15 cellular contexts compared by ENCODE assay signal in genomic region chr2:229409751-229410181, GRCh38.
A peak's percentile ranks its signal among the peaks of the same experiment; 100 is the strongest.
DNase-seq lines count a peak whose midpoint lies in the region; ATAC-seq and TF ChIP-seq lines count a peak whose summit lies in the region.
"Had no signal": no experiment of that assay in that cellular context is flagged by ENCODE, and none has a peak within 500 bp of the region (broad histone marks: within the 10 kb centered on the region; RNA-seq: fewer than 3 reads in every experiment).

No MANE protein-coding gene starts in this region.

- H3K36me3 ChIP-seq in HEK293 (ENCODE audit: control insufficient read depth in 2 of 2, insufficient read depth in 1 of 2, low read length in 2 of 2) (no peaks in the 10 kb centered on the region), tibial nerve (no peaks in the 10 kb centered on the region)

- DNase-seq in WTC11 (ENCODE audit: low spot score) (no peak), iris pigment epithelial cell (ENCODE audit: low read depth) (peak; percentile 26), tibial nerve (ENCODE audit: low spot score in 2 of 2) (no peak), cortex of kidney (lab: John Stamatoyannopoulos, UW) (no peak)
- no peak for DNase-seq in stimulated activated naive CD8-positive, alpha-beta T cell treated with anti-CD3 and anti-CD28 coated beads, Interleukin-15, Interleukin-2, amounts not matched to agents 100 U/mL and 50 U/mL, for 24 hours
- DNase-seq: activated CD4-positive, alpha-beta T cell treated with anti-CD3 and anti-CD28 coated beads, Interleukin-2, amount 50 U/mL, for 1 hour; activated T-cell treated with anti-CD3 and anti-CD28 coated beads, Interleukin-2, amount 50 U/mL, for 72 hours; effector CD8-positive, alpha-beta T cell; OCI-M1; psoas muscle; stimulated activated CD4-positive, alpha-beta T cell treated with anti-CD3 and anti-CD28 coated beads, Interleukin-4, amount 100 ng/mL, for 4 hours; stimulated activated naive CD4-positive, alpha-beta T cell; T-helper 2 cell had no signal

- no peak for TF ChIP-seq POLR2A in tibial nerve (IDR thresholded peaks at IDR 0.05)

- H3K4me1 Mint-ChIP-seq in WTC11: peaks cover 32% of the 10 kb centered on the region

- H3K27me3 Mint-ChIP-seq in WTC11 (ENCODE audit: low read depth): no peaks in the 10 kb centered on the region

- peak; percentile 67 for ATAC-seq in WTC11
- no peak for ATAC-seq in stimulated activated naive CD8-positive, alpha-beta T cell treated with anti-CD3 and anti-CD28 coated beads, Interleukin-15, Interleukin-2, amounts not matched to agents 100 U/mL and 50 U/mL, for 24 hours
- no peak for ATAC-seq in GM21423 (IDR thresholded peaks at IDR 0.05; ENCODE audit: unreplicated experiment)
- ATAC-seq: activated T-cell treated with anti-CD3 and anti-CD28 coated beads, Interleukin-2, amount 50 U/mL, for 72 hours; psoas muscle had no signal

- no peak for TF ChIP-seq EP300 in tibial nerve (IDR thresholded peaks at IDR 0.05)

- peaks cover 3% of the 10 kb centered on the region for H3K36me3 Mint-ChIP-seq in WTC11

- WGBS in tibial nerve, 2 donors: 78 to 79% methylated on average over 4 of the region's 4 CpGs

- peaks cover 11% of the 10 kb centered on the region for H3K9me3 Mint-ChIP-seq in WTC11
- H3K9me3 Mint-ChIP-seq: activated T-cell treated with anti-CD3 and anti-CD28 coated beads, Interleukin-2, amount 50 U/mL, for 72 hours had no signal

- no peak overlapping the region for H3K4me3 ChIP-seq in HEK293 (ENCODE audit: low read depth, low read length)
- no peak overlapping the region for H3K4me3 ChIP-seq in tibial nerve
- H3K4me3 ChIP-seq: psoas muscle had no signal

- H3K27ac ChIP-seq in HEK293 (ENCODE audit: extremely low read depth, low read depth, low read length) (no peak overlapping the region), tibial nerve (peak overlapping the region; percentile 11 to 87 (median 80))
- H3K27ac ChIP-seq: psoas muscle had no signal

- H3K9me3 ChIP-seq in HEK293 (ENCODE audit: control insufficient read depth, insufficient read depth, low read depth, low read length): no peaks in the 10 kb centered on the region
- H3K9me3 ChIP-seq in tibial nerve: no peaks in the 10 kb centered on the region
- H3K9me3 ChIP-seq: psoas muscle had no signal

- POLR2A ChIA-PET in HEK293 (lab: Yijun Ruan, JAX) (no interaction called here), WTC11 (lab: Charles Lee) (no interaction called here)

- H3K27me3 ChIP-seq in tibial nerve: no peaks in the 10 kb centered on the region

- no peak for TF ChIP-seq CTCF in HEK293 (tag by site-specific recombination; IDR thresholded peaks at IDR 0.05)
- TF ChIP-seq CTCF in WTC11 (IDR thresholded peaks at IDR 0.05): no peak
- TF ChIP-seq CTCF in tibial nerve (IDR thresholded peaks at IDR 0.05): no peak

- H3K4me1 ChIP-seq in HEK293 (ENCODE audit: control insufficient read depth, insufficient read depth, low read length) (peaks cover 18% of the 10 kb centered on the region), tibial nerve (peaks cover 0 to 34% (median 20%) of the 10 kb centered on the region in 4 donors)
- H3K4me1 ChIP-seq: psoas muscle had no signal

- peak overlapping the region; percentile 14 for H3K27ac Mint-ChIP-seq in WTC11
- H3K27ac Mint-ChIP-seq: activated T-cell treated with anti-CD3 and anti-CD28 coated beads, Interleukin-2, amount 50 U/mL, for 72 hours had no signal

- CTCF ChIA-PET in HEK293 (lab: Yijun Ruan, JAX): interaction anchor here (0.5 to 0.8 kb wide), 2 partner anchors 22 to 35 kb away, joined by 3 to 5 read pairs; no protein-coding TSS in a partner anchor
- CTCF ChIA-PET in WTC11 (lab: Charles Lee): no interaction called here

- no peak overlapping the region for H3K4me3 Mint-ChIP-seq in WTC11
- H3K4me3 Mint-ChIP-seq: activated T-cell treated with anti-CD3 and anti-CD28 coated beads, Interleukin-2, amount 50 U/mL, for 72 hours had no signal

TF ChIP-seq in HEK293, 187 proteins besides CTCF, POLR2A, EP300 and RAD21:
- no peak for TF ChIP-seq ZNF544 (tag by site-specific recombination; IDR thresholded peaks at IDR 0.05)
- no peak for TF ChIP-seq ZNF24 (tag by site-specific recombination; IDR thresholded peaks at IDR 0.05)
- no peak for TF ChIP-seq KLF9 (tag by site-specific recombination; IDR thresholded peaks at IDR 0.05; ENCODE audit: low read depth)
- no peak for TF ChIP-seq ZNF624 (tag by site-specific recombination; IDR thresholded peaks at IDR 0.05)
- 0 out of 2 replicates have a peak, but pooled peaks have one; percentile 35 for TF ChIP-seq KLF8 (tag by site-specific recombination; IDR thresholded peaks at IDR 0.05)
- no peak for TF ChIP-seq REPIN1 (tag by site-specific recombination; IDR thresholded peaks at IDR 0.05; ENCODE audit: low read depth)

TF ChIP-seq in WTC11, 78 proteins besides CTCF, POLR2A, EP300 and RAD21 (continues in another document):
- TF ChIP-seq RELA (CRISPR knock-in tag; IDR thresholded peaks at IDR 0.05; ENCODE audit: borderline replicate concordance): no peak
- no peak for TF ChIP-seq FOXJ3 (CRISPR knock-in tag; IDR thresholded peaks at IDR 0.05; ENCODE audit: borderline replicate concordance)
- TF ChIP-seq FOXK1 (CRISPR knock-in tag; IDR thresholded peaks at IDR 0.05): no peak
- TF ChIP-seq ZBTB43 (CRISPR knock-in tag; IDR thresholded peaks at IDR 0.05): no peak
- TF ChIP-seq ZNF416 (CRISPR knock-in tag; IDR thresholded peaks at IDR 0.05): no peak
- no peak for TF ChIP-seq MAX (CRISPR knock-in tag; IDR thresholded peaks at IDR 0.05)
- no peak for TF ChIP-seq TCF7 (CRISPR knock-in tag; IDR thresholded peaks at IDR 0.05; ENCODE audit: low read depth)
- TF ChIP-seq ZNF281 (CRISPR knock-in tag; IDR thresholded peaks at IDR 0.05): no peak
- no peak for TF ChIP-seq ZNF512 (CRISPR knock-in tag; IDR thresholded peaks at IDR 0.05; ENCODE audit: borderline replicate concordance)
- TF ChIP-seq GTF2I (CRISPR knock-in tag; conservative IDR thresholded peaks at IDR 0.05): no peak
